13 cellular contexts compared by ENCODE assay signal in the genomic region with DNA sequence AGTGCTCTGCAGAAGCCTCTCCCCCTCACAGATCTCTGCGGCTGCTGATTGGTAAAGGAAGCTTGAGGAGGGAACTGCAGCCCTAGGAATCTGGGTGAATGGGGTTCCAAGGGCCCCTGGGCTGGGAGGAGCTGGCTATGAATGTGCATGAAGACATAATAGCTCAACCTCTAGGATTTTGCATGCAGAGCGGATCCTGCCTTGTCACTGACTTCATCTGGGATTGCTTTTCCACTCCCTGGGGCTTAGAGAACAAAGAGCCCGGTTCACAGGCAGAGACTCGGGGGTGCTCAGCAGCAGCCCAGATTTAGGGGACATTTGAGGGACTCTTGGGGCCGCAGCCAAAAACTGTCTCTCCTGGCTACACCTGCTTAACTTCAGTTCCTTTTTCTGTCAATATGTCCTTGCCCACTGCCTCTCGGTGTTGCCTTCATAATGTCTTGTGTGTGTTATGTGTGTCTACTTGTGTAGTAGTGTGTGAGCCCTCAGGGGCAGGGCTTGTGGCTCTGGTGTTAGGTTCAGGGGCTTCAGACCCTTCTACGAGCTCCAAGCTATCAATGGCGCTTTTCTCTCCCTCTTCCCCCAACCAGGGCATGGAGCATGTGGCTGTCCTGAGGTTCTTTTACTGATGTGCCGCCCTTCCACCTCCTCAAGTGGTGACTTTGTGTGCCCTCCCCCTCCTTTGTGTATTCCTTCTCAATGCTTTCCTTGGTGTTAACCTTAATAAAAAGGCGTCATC. TPM values are rescaled to one million over a fixed set of nuclear protein-coding genes. Genes with fewer than 3 reads are reported as not detected.
A peak's percentile ranks its signal among the peaks of the same experiment; 100 is the strongest.
DNase-seq lines count a peak whose midpoint lies in the region; ATAC-seq, FAIRE-seq and TF ChIP-seq lines count a peak whose summit lies in the region.
"Had no signal": no experiment of that assay in that cellular context is flagged by ENCODE, and none has a peak within 500 bp of the region (broad histone marks: within the 10 kb centered on the region; RNA-seq: fewer than 3 reads in every experiment).

No MANE protein-coding gene starts in this region.

- no peak for FAIRE-seq in urothelium cell line (lab: Jason Lieb, UNC)

- no peak for TF ChIP-seq CTCF in CD4-positive, alpha-beta T cell (IDR thresholded peaks at IDR 0.05)
- no peak for TF ChIP-seq CTCF in coronary artery (IDR thresholded peaks at IDR 0.05)
- no peak for TF ChIP-seq CTCF in natural killer cell (IDR thresholded peaks at IDR 0.05)
- TF ChIP-seq CTCF in prostate gland (IDR thresholded peaks at IDR 0.05): no peak

- no peaks in the 10 kb centered on the region for H3K9me3 ChIP-seq in CD4-positive, alpha-beta T cell (ENCODE audit: control insufficient read depth, low read length)
- H3K9me3 ChIP-seq in prostate gland: no peaks in the 10 kb centered on the region

- DNase-seq in CD4-positive, alpha-beta T cell: no peak
- DNase-seq in coronary artery (ENCODE audit: low spot score) (no peak), natural killer cell (no peak), prostate gland (ENCODE audit: low spot score) (no peak), GM03348 (ENCODE audit: low spot score) (no peak), urothelium cell line (ENCODE audit: low spot score) (no peak)
- DNase-seq: effector CD4-positive, alpha-beta T cell; NCI-H345 had no signal

- POLR2A ChIA-PET in CD4-positive, alpha-beta T cell (lab: Charles Lee): interaction anchor here (0.8 to 3.4 kb wide), 2 partner anchors 13 to 14 kb away, joined by 3 to 73 read pairs; no protein-coding TSS in a partner anchor

- H3K36me3 ChIP-seq in prostate gland: no peaks in the 10 kb centered on the region

- CTCF ChIA-PET in CD4-positive, alpha-beta T cell (lab: Charles Lee): interaction anchor here (1.7 kb wide), 1 partner anchor 13 kb away, joined by 8 read pairs; no protein-coding TSS in a partner anchor

- ATAC-seq in CD4-positive, alpha-beta T cell (ENCODE audit: poor library complexity): no peak
- peak; percentile 37 for ATAC-seq in HG03342 (IDR thresholded peaks at IDR 0.05; ENCODE audit: unreplicated experiment)
- no peak for ATAC-seq in natural killer cell
- ATAC-seq in GM19328 (IDR thresholded peaks at IDR 0.05; ENCODE audit: unreplicated experiment): no peak
- ATAC-seq: activated T-cell treated with anti-CD3 and anti-CD28 coated beads, Interleukin-2, amount 50 U/mL, for 72 hours had no signal

- no peak overlapping the region for H3K27ac Mint-ChIP-seq in CD4-positive, alpha-beta T cell
- H3K27ac Mint-ChIP-seq in natural killer cell: peak overlapping the region in 1 of 2 donors; percentile 29
- H3K27ac Mint-ChIP-seq: activated T-cell treated with anti-CD3 and anti-CD28 coated beads, Interleukin-2, amount 50 U/mL, for 72 hours had no signal

- H3K36me3 Mint-ChIP-seq in CD4-positive, alpha-beta T cell (ENCODE audit: low read depth): peaks cover 4% of the 10 kb centered on the region
- no peaks in the 10 kb centered on the region for H3K36me3 Mint-ChIP-seq in natural killer cell

- no peaks in the 10 kb centered on the region for H3K4me1 Mint-ChIP-seq in CD4-positive, alpha-beta T cell (ENCODE audit: low read depth)
- H3K4me1 Mint-ChIP-seq in natural killer cell: peaks cover 18 to 23% of the 10 kb centered on the region in 2 donors

- no peaks in the 10 kb centered on the region for H3K9me3 Mint-ChIP-seq in CD4-positive, alpha-beta T cell
- no peaks in the 10 kb centered on the region for H3K9me3 Mint-ChIP-seq in natural killer cell
- H3K9me3 Mint-ChIP-seq: activated T-cell treated with anti-CD3 and anti-CD28 coated beads, Interleukin-2, amount 50 U/mL, for 72 hours had no signal

- H3K27me3 ChIP-seq in CD4-positive, alpha-beta T cell (ENCODE audit: control insufficient read depth, insufficient read depth, low read length): peaks cover 19% of the 10 kb centered on the region
- peaks cover 18% of the 10 kb centered on the region for H3K27me3 ChIP-seq in prostate gland (replicated peaks; ENCODE audit: insufficient read depth)

- TF ChIP-seq POLR2A in prostate gland (IDR thresholded peaks at IDR 0.05): no peak

- H3K4me3 ChIP-seq in coronary artery (peak overlapping the region; percentile 93), prostate gland (no peak overlapping the region)

- intact Hi-C loops in CD4-positive, alpha-beta T cell (cut with DNase I, micrococcal nuclease): loop anchor here in 1 of 2 experiments (5.0 kb wide), 2 partner anchors 272 to 432 kb away; no protein-coding TSS in a partner anchor
- intact Hi-C loops in natural killer cell (cut with micrococcal nuclease) (loop anchor here (10.0 kb wide), 1 partner anchor 269 kb away; no protein-coding TSS in a partner anchor), prostate gland (cut with DNase I) (no loop called here)

- H3K4me1 ChIP-seq in prostate gland (replicated peaks): no peaks in the 10 kb centered on the region

- no peak overlapping the region for H3K27ac ChIP-seq in CD4-positive, alpha-beta T cell (ENCODE audit: low read depth, low read length)
- no peak overlapping the region for H3K27ac ChIP-seq in coronary artery
- H3K27ac ChIP-seq in prostate gland: no peak overlapping the region

- H3K4me3 Mint-ChIP-seq in CD4-positive, alpha-beta T cell: peak overlapping the region; percentile 73
- H3K4me3 Mint-ChIP-seq in natural killer cell: peak overlapping the region; percentile 54

- WGBS in prostate gland: 70% methylated on average over 10 of the region's 10 CpGs

- peaks cover 33% of the 10 kb centered on the region for H3K27me3 Mint-ChIP-seq in CD4-positive, alpha-beta T cell
- H3K27me3 Mint-ChIP-seq in natural killer cell (ENCODE audit: low read depth in 2 of 2): peaks cover 45 to 53% of the 10 kb centered on the region in 2 donors

RNA-seq across cellular contexts. Expression of a gene that starts 1.9 kb away (rescaled TPM):
- total RNA-seq in CD4-positive, alpha-beta T cell: 1 to 10 TPM in 1 of 2 experiments, under 1 TPM in 1; 0.92 to 1.0 TPM
- 1 to 10 TPM; 3.0 to 6.2 (median 4.2) TPM for total RNA-seq in natural killer cell
- total RNA-seq in prostate gland: 1 to 10 TPM; 1.9 to 3.7 TPM

RNA-seq across cellular contexts. Expression of a gene that starts 17.7 kb away (rescaled TPM):
- total RNA-seq in CD4-positive, alpha-beta T cell: not detected
- total RNA-seq in natural killer cell: not detected
- total RNA-seq in prostate gland: not detected
- total RNA-seq: activated T-cell treated with anti-CD3 and anti-CD28 coated beads, Interleukin-2, amount 50 U/mL, for 72 hours; kidney epithelial cell; skeletal muscle tissue had no signal

RNA-seq across cellular contexts. Expression of a gene that starts 28.0 kb away (rescaled TPM):
- 10 to 100 TPM; 50.9 TPM for total RNA-seq in CD4-positive, alpha-beta T cell
- 10 to 100 TPM; 62.9 to 73.8 (median 71.3) TPM for total RNA-seq in natural killer cell
- total RNA-seq in prostate gland: 10 to 100 TPM; 38.8 to 43.2 TPM
